19 cellular contexts compared by ENCODE assay signal in genomic region chr15:69795601-69796000, GRCh38.
A peak's percentile ranks its signal among the peaks of the same experiment; 100 is the strongest.
DNase-seq lines count a peak whose midpoint lies in the region; ATAC-seq and TF ChIP-seq lines count a peak whose summit lies in the region.
"Had no signal": no experiment of that assay in that cellular context is flagged by ENCODE, and none has a peak within 500 bp of the region (broad histone marks: within the 10 kb centered on the region; RNA-seq: fewer than 3 reads in every experiment).

No MANE protein-coding gene starts in this region.

- DNase-seq in heart left ventricle (no peak), left cardiac atrium (no peak), left lung (no peak), sigmoid colon (no peak), uterus (no peak), UCSD-AML1 (lab: John Stamatoyannopoulos, UW; ENCODE audit: unreplicated experiment) (no peak)
- DNase-seq: activated CD4-positive, CD25-positive, alpha-beta regulatory T cell; activated naive CD4-positive, alpha-beta T cell treated with anti-CD3 and anti-CD28 coated beads, Interleukin-2, amount 10 ng/mL, durations not matched to agents 7 days and 5 days; activated T-cell treated with anti-CD3 and anti-CD28 coated beads, Interleukin-2, amount 50 U/mL, for 4 hours; cortex of kidney; Kasumi-1; NCI-H1105; NCI-H510A treated with DMSO at 0.1 percent for 48 hours; right lobe of liver; RPMI8226; T-helper 9 cell had no signal

- H3K27ac ChIP-seq in heart left ventricle = peak overlapping the region; percentile 8 to 82 (median 58)
- peak overlapping the region; percentile 9 to 15 for H3K27ac ChIP-seq in left lung
- peak overlapping the region; percentile 43 to 77 (median 69) for H3K27ac ChIP-seq in sigmoid colon
- H3K27ac ChIP-seq in uterus = peak overlapping the region; percentile 28 to 31
- H3K27ac ChIP-seq: right lobe of liver had no signal

- H3K36me3 ChIP-seq in heart left ventricle = no peaks in the 10 kb centered on the region
- H3K36me3 ChIP-seq in left lung = no peaks in the 10 kb centered on the region
- no peaks in the 10 kb centered on the region for H3K36me3 ChIP-seq in sigmoid colon
- no peaks in the 10 kb centered on the region for H3K36me3 ChIP-seq in uterus
- H3K36me3 ChIP-seq: right lobe of liver had no signal

- peaks cover 0 to 28% (median 13%) of the 10 kb centered on the region in 12 donors for H3K4me1 ChIP-seq in heart left ventricle
- H3K4me1 ChIP-seq in left lung = peaks cover 9 to 19% of the 10 kb centered on the region in 2 donors
- peaks cover 0 to 28% (median 20%) of the 10 kb centered on the region in 4 donors for H3K4me1 ChIP-seq in sigmoid colon
- H3K4me1 ChIP-seq in uterus = peaks cover 0 to 4% of the 10 kb centered on the region in 2 donors
- H3K4me1 ChIP-seq: right lobe of liver had no signal

- TF ChIP-seq CTCF in heart left ventricle (IDR thresholded peaks at IDR 0.05) = no peak
- TF ChIP-seq CTCF in left lung (IDR thresholded peaks at IDR 0.05) = no peak
- no peak for TF ChIP-seq CTCF in sigmoid colon (IDR thresholded peaks at IDR 0.05)
- no peak for TF ChIP-seq CTCF in uterus (IDR thresholded peaks at IDR 0.05)

- H3K9me3 ChIP-seq in heart left ventricle (peaks cover 0 to 10% (median 3%) of the 10 kb centered on the region in 12 donors), left lung (no peaks in the 10 kb centered on the region), sigmoid colon (peaks cover 0 to 5% (median 0%) of the 10 kb centered on the region in 4 donors), uterus (no peaks in the 10 kb centered on the region)
- H3K9me3 ChIP-seq: right lobe of liver had no signal

- intact Hi-C loops in heart left ventricle (cut with DNase I) (no loop called here), left cardiac atrium (cut with DNase I) (loop anchor here in 1 of 2 donors (10.0 kb wide), 1 partner anchor 191 kb away; no protein-coding TSS in a partner anchor), left lung (cut with DNase I) (no loop called here), sigmoid colon (cut with DNase I) (no loop called here), uterus (cut with DNase I; ENCODE audit: low total_unique reads) (no loop called here)

- H3K4me3 ChIP-seq in heart left ventricle = no peak overlapping the region
- no peak overlapping the region for H3K4me3 ChIP-seq in left lung
- H3K4me3 ChIP-seq in sigmoid colon = no peak overlapping the region
- no peak overlapping the region for H3K4me3 ChIP-seq in uterus
- H3K4me3 ChIP-seq: lung, right lobe of liver had no signal

- ATAC-seq in heart left ventricle = no peak
- ATAC-seq in left cardiac atrium = no peak
- ATAC-seq in left lung = no peak
- no peak for ATAC-seq in GM18868 (IDR thresholded peaks at IDR 0.05; ENCODE audit: unreplicated experiment)
- no peak for ATAC-seq in HG02678 (IDR thresholded peaks at IDR 0.05; ENCODE audit: unreplicated experiment)
- ATAC-seq: activated T-cell treated with anti-CD3 and anti-CD28 coated beads, Interleukin-2, amount 50 U/mL, for 4 hours; right lobe of liver had no signal

- no peak for TF ChIP-seq EP300 in sigmoid colon (IDR thresholded peaks at IDR 0.05)

- WGBS in heart left ventricle, 4 donors = 70 to 87% (median 78%) methylated on average over 5 to 6 of the region's 6 CpGs
- WGBS in sigmoid colon, 2 donors = 66 to 75% methylated on average over 6 of the region's 6 CpGs

- TF ChIP-seq POLR2A in heart left ventricle (IDR thresholded peaks at IDR 0.05) = no peak
- TF ChIP-seq POLR2A in sigmoid colon (IDR thresholded peaks at IDR 0.05) = no peak
- no peak for TF ChIP-seq POLR2A in uterus (IDR thresholded peaks at IDR 0.05)

- no peaks in the 10 kb centered on the region for H3K27me3 ChIP-seq in heart left ventricle
- H3K27me3 ChIP-seq in left lung = no peaks in the 10 kb centered on the region
- no peaks in the 10 kb centered on the region for H3K27me3 ChIP-seq in sigmoid colon
- no peaks in the 10 kb centered on the region for H3K27me3 ChIP-seq in uterus
- H3K27me3 ChIP-seq: right lobe of liver had no signal

Comparison
In these comparisons a context has a peak if more than half of its experiments do, and no peak if none do; other contexts are left out.
1. H3K27ac ChIP-seq: peak in every context shown above with its lines; median percentile 69 in sigmoid colon; 58 in heart left ventricle; 30 in uterus; 12 in left lung.